Comparison of ENCODE assay signal across 8 cellular contexts in the genomic region with DNA sequence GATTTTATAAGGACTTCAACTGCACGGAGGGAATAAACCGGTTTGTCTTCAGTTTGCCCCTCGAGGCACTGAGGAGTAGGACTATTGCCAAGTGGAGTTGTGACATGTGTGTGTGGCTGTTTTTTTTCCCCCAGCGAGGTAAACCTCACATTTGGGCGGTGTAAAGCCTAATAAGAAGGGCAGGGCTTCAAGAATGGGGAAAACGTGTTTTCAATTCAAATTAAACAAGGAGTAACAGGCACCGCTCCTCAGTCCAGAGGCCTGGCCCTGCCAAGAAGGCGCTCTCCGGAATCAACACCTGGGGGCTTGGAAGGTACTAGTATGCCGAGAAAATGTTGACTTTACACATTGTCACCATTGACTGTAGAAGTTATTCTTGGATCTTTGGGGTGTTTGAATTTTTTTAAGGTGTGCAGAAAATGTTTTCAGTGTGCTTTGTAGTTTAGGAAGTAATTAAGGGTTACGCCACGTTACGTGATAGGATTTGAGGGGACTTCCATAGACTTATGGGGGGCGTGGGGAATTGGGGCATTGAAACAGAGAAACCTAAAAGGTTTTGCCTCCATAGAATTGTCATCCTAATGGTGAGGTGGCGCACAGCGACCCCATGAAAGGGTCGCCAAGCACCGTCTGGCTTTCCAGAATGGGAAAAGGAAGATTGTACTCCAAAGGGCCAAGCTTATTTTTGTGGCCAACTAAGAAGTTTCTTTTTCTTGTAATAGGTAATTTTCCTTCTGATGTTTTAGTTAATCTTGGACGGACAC. TPM values are rescaled to one million over a fixed set of nuclear protein-coding genes. Genes with fewer than 3 reads are reported as not detected.
DNase-seq lines count a peak whose midpoint lies in the region; ATAC-seq and TF ChIP-seq lines count a peak whose summit lies in the region.

No MANE protein-coding gene starts in this region.

- H3K27me3 Mint-ChIP-seq in stimulated activated naive CD8-positive, alpha-beta T cell treated with anti-CD3 and anti-CD28 coated beads, Interleukin-15, Interleukin-2, amounts not matched to agents 100 ng/mL and 50 ng/mL, for 24 hours: peaks cover 30% of the 10 kb centered on the region
- peaks cover 29% of the 10 kb centered on the region for H3K27me3 Mint-ChIP-seq in central memory CD8-positive, alpha-beta T cell
- H3K27me3 Mint-ChIP-seq in memory B cell: peaks cover 12% of the 10 kb centered on the region

- intact Hi-C loops in gastrocnemius medialis (cut with DNase I; ENCODE audit: low total_unique reads): no loop called here

- no peaks in the 10 kb centered on the region for H3K36me3 ChIP-seq in gastrocnemius medialis

- peak overlapping the region in 2 of 4 donors; percentile 48 to 52 for H3K4me3 ChIP-seq in gastrocnemius medialis

- ATAC-seq in stimulated activated naive CD8-positive, alpha-beta T cell treated with anti-CD3 and anti-CD28 coated beads, Interleukin-15, Interleukin-2, amounts not matched to agents 100 U/mL and 50 U/mL, for 24 hours: no peak
- ATAC-seq in central memory CD8-positive, alpha-beta T cell (replicated peaks; ENCODE audit: extremely low read depth, poor library complexity, severe bottlenecking): no peak
- ATAC-seq in memory B cell (ENCODE audit: low read depth) (no peak), gastrocnemius medialis (no peak), GM21717 (IDR thresholded peaks at IDR 0.05; ENCODE audit: unreplicated experiment) (no peak)

- peak overlapping the region; percentile 84 for H3K4me3 Mint-ChIP-seq in stimulated activated naive CD8-positive, alpha-beta T cell treated with anti-CD3 and anti-CD28 coated beads, Interleukin-15, Interleukin-2, amounts not matched to agents 100 ng/mL and 50 ng/mL, for 24 hours
- H3K4me3 Mint-ChIP-seq in central memory CD8-positive, alpha-beta T cell: peak overlapping the region; percentile 56
- peak overlapping the region; percentile 65 for H3K4me3 Mint-ChIP-seq in memory B cell

- no peaks in the 10 kb centered on the region for H3K36me3 Mint-ChIP-seq in stimulated activated naive CD8-positive, alpha-beta T cell treated with anti-CD3 and anti-CD28 coated beads, Interleukin-15, Interleukin-2, amounts not matched to agents 100 ng/mL and 50 ng/mL, for 24 hours (ENCODE audit: low read depth)
- H3K36me3 Mint-ChIP-seq in central memory CD8-positive, alpha-beta T cell (ENCODE audit: insufficient read depth): no peaks in the 10 kb centered on the region
- no peaks in the 10 kb centered on the region for H3K36me3 Mint-ChIP-seq in memory B cell

- no peak for DNase-seq in stimulated activated naive CD8-positive, alpha-beta T cell treated with anti-CD3 and anti-CD28 coated beads, Interleukin-15, Interleukin-2, amounts not matched to agents 100 U/mL and 50 U/mL, for 24 hours
- DNase-seq in central memory CD8-positive, alpha-beta T cell (ENCODE audit: low spot score in 2 of 2): no peak
- DNase-seq in memory B cell (ENCODE audit: low spot score in 2 of 2): no peak
- no peak for DNase-seq in gastrocnemius medialis
- no peak for DNase-seq in NCI-H1092 (lab: John Stamatoyannopoulos, UW)
- no peak for DNase-seq in cerebellar cortex (ENCODE audit: low spot score)

- peaks cover 14% of the 10 kb centered on the region for H3K4me1 Mint-ChIP-seq in stimulated activated naive CD8-positive, alpha-beta T cell treated with anti-CD3 and anti-CD28 coated beads, Interleukin-15, Interleukin-2, amounts not matched to agents 100 ng/mL and 50 ng/mL, for 24 hours (ENCODE audit: low read depth)
- no peaks in the 10 kb centered on the region for H3K4me1 Mint-ChIP-seq in central memory CD8-positive, alpha-beta T cell
- peaks cover 9% of the 10 kb centered on the region for H3K4me1 Mint-ChIP-seq in memory B cell

- no peak for TF ChIP-seq POLR2A in gastrocnemius medialis (IDR thresholded peaks at IDR 0.05)

- no peak overlapping the region for H3K27ac ChIP-seq in gastrocnemius medialis

- no peak for TF ChIP-seq CTCF in gastrocnemius medialis (IDR thresholded peaks at IDR 0.05 in 4 of 5, conservative IDR thresholded peaks at IDR 0.05 in 1 of 5)

- no peak overlapping the region for H3K27ac Mint-ChIP-seq in stimulated activated naive CD8-positive, alpha-beta T cell treated with anti-CD3 and anti-CD28 coated beads, Interleukin-15, Interleukin-2, amounts not matched to agents 100 ng/mL and 50 ng/mL, for 24 hours
- no peak overlapping the region for H3K27ac Mint-ChIP-seq in central memory CD8-positive, alpha-beta T cell (ENCODE audit: low read depth)
- no peak overlapping the region for H3K27ac Mint-ChIP-seq in memory B cell

- no peaks in the 10 kb centered on the region for H3K4me1 ChIP-seq in gastrocnemius medialis

- no peaks in the 10 kb centered on the region for H3K9me3 ChIP-seq in gastrocnemius medialis

- H3K9me3 Mint-ChIP-seq in stimulated activated naive CD8-positive, alpha-beta T cell treated with anti-CD3 and anti-CD28 coated beads, Interleukin-15, Interleukin-2, amounts not matched to agents 100 ng/mL and 50 ng/mL, for 24 hours: no peaks in the 10 kb centered on the region
- H3K9me3 Mint-ChIP-seq in central memory CD8-positive, alpha-beta T cell: no peaks in the 10 kb centered on the region
- no peaks in the 10 kb centered on the region for H3K9me3 Mint-ChIP-seq in memory B cell

- peaks cover 3 to 33% (median 17%) of the 10 kb centered on the region in 3 donors for H3K27me3 ChIP-seq in gastrocnemius medialis

- in situ Hi-C loops in gastrocnemius medialis (cut with MboI; ENCODE audit: low sequenced_read_pairs in 4 of 4): no loop called here

RNA-seq across cellular contexts. Expression of gene ADGRG6, which starts 0.8 kb away (rescaled TPM):
- total RNA-seq in gastrocnemius medialis: 1 to 10 TPM; 1.5 to 6.0 (median 3.2) TPM
